In genomic region chr7:157404845-157405481, GRCh38 we compare ENCODE assay signal across 9 cellular contexts.
DNase-seq lines count a peak whose midpoint lies in the region; ATAC-seq and TF ChIP-seq lines count a peak whose summit lies in the region.
"Had no signal": no experiment of that assay in that cellular context is flagged by ENCODE, and none has a peak within 500 bp of the region (broad histone marks: within the 10 kb centered on the region; RNA-seq: fewer than 3 reads in every experiment).

No MANE protein-coding gene starts in this region.

- peaks cover 6% of the 10 kb centered on the region; the same call in 1 of the 2 replicates for H3K4me1 ChIP-seq in GM23338 (ENCODE audit: insufficient read depth)
- no peaks in the 10 kb centered on the region for H3K4me1 ChIP-seq in Karpas-422 (ENCODE audit: low read length)

- peaks cover 34% of the 10 kb centered on the region for H3K27me3 Mint-ChIP-seq in GM23338 (ENCODE audit: insufficient read depth, low read depth, poor library complexity)
- no peaks in the 10 kb centered on the region for H3K27me3 Mint-ChIP-seq in T-helper 1 cell treated with Interleukin-12 subunit alpha and Interleukin-12 subunit beta and Interleukin-4 antibody, amounts not matched to agents 30 μg/mL and 1 μg/mL, for 36 hours (ENCODE audit: low read depth)

- peaks cover 58% of the 10 kb centered on the region for H3F3A ChIP-seq in GM23338 (replicated peaks; ENCODE audit: low read depth)

- no peak overlapping the region for H3K4me2 ChIP-seq in GM23338
- H3K4me2 ChIP-seq in Karpas-422 (ENCODE audit: low read depth, low read length, poor library complexity, severe bottlenecking) = no peak overlapping the region

- H3K27me3 ChIP-seq in GM23338 (ENCODE audit: insufficient read depth) (no peaks in the 10 kb centered on the region), Karpas-422 (ENCODE audit: low read length) (no peaks in the 10 kb centered on the region)

- H3K27ac Mint-ChIP-seq in GM23338 = 0 out of 2 replicates have a peak overlapping the region, but pooled peaks have one; percentile 23
- H3K27ac Mint-ChIP-seq in T-helper 1 cell treated with Interleukin-12 subunit alpha and Interleukin-12 subunit beta and Interleukin-4 antibody, amounts not matched to agents 30 μg/mL and 1 μg/mL, for 36 hours = peak overlapping the region; percentile 59

- no peaks in the 10 kb centered on the region for H3K9me3 Mint-ChIP-seq in GM23338
- no peaks in the 10 kb centered on the region for H3K9me3 Mint-ChIP-seq in T-helper 1 cell treated with Interleukin-12 subunit alpha and Interleukin-12 subunit beta and Interleukin-4 antibody, amounts not matched to agents 30 μg/mL and 1 μg/mL, for 36 hours

- peaks cover 20% of the 10 kb centered on the region for H3K4me1 Mint-ChIP-seq in GM23338
- H3K4me1 Mint-ChIP-seq in T-helper 1 cell treated with Interleukin-12 subunit alpha and Interleukin-12 subunit beta and Interleukin-4 antibody, amounts not matched to agents 30 μg/mL and 1 μg/mL, for 36 hours (ENCODE audit: low read depth) = peaks cover 12% of the 10 kb centered on the region

- peaks cover 61% of the 10 kb centered on the region for H3K36me3 Mint-ChIP-seq in GM23338 (ENCODE audit: low read depth)
- H3K36me3 Mint-ChIP-seq in T-helper 1 cell treated with Interleukin-12 subunit alpha and Interleukin-12 subunit beta and Interleukin-4 antibody, amounts not matched to agents 30 μg/mL and 1 μg/mL, for 36 hours (ENCODE audit: low read depth) = peaks cover 8% of the 10 kb centered on the region

- peaks cover 88% of the 10 kb centered on the region for H3K79me2 ChIP-seq in GM23338 (replicated peaks; ENCODE audit: insufficient read depth)
- peaks cover 6% of the 10 kb centered on the region; the same call in 1 of the 2 replicates for H3K79me2 ChIP-seq in Karpas-422 (ENCODE audit: low read length)

- ATAC-seq in GM23338 (no peak), HG02852 (IDR thresholded peaks at IDR 0.05; ENCODE audit: unreplicated experiment) (no peak), GM18505 (IDR thresholded peaks at IDR 0.05; ENCODE audit: unreplicated experiment) (no peak)

- H3K9me2 ChIP-seq in GM23338 (ENCODE audit: insufficient read depth) (no peaks in the 10 kb centered on the region), Karpas-422 (replicated peaks; ENCODE audit: insufficient read depth, low read length) (no peaks in the 10 kb centered on the region)

- no peak for TF ChIP-seq CTCF in GM23338 (conservative IDR thresholded peaks at IDR 0.05; ENCODE audit: low read depth in 2 of 2)

- no peak overlapping the region for H3K4me3 ChIP-seq in GM23338
- no peak overlapping the region for H3K4me3 ChIP-seq in Karpas-422 (ENCODE audit: low read length)
- H3K4me3 ChIP-seq: skin epidermis had no signal

- H3K36me3 ChIP-seq in GM23338 (ENCODE audit: insufficient read depth) (peaks cover 4% of the 10 kb centered on the region; the same call in 1 of the 2 replicates), Karpas-422 (ENCODE audit: insufficient read depth, low read length) (no peaks in the 10 kb centered on the region)

- no peaks in the 10 kb centered on the region for H3K9me3 ChIP-seq in Karpas-422 (ENCODE audit: low read length)

- H4K20me1 ChIP-seq in GM23338 (replicated peaks; ENCODE audit: insufficient read depth) (peaks cover 48% of the 10 kb centered on the region), Karpas-422 (ENCODE audit: insufficient read depth, low read depth, low read length) (no peaks in the 10 kb centered on the region)

- H3K27ac ChIP-seq in GM23338 (ENCODE audit: low read depth) (peak overlapping the region; percentile 66; the same call in 1 of the 2 replicates), Karpas-422 (ENCODE audit: low read length) (no peak overlapping the region)

- no peak overlapping the region for H2AFZ ChIP-seq in GM23338
- no peak overlapping the region for H2AFZ ChIP-seq in Karpas-422 (ENCODE audit: low read length)

- H3K9ac ChIP-seq in Karpas-422 (ENCODE audit: low read length) = no peak overlapping the region

- H3K4me3 Mint-ChIP-seq in GM23338 = no peak overlapping the region
- H3K4me3 Mint-ChIP-seq in T-helper 1 cell treated with Interleukin-12 subunit alpha and Interleukin-12 subunit beta and Interleukin-4 antibody, amounts not matched to agents 30 μg/mL and 1 μg/mL, for 36 hours = no peak overlapping the region

- no peak for TF ChIP-seq POLR2A in GM18505 (IDR thresholded peaks at IDR 0.05; ENCODE audit: borderline replicate concordance, extremely low read depth, insufficient read depth, insufficient read length)

- DNase-seq in GM23338 (ENCODE audit: low spot score) (no peak), fibroblast of gingiva (ENCODE audit: low read depth) (peak; percentile 56), renal cortical epithelial cell (ENCODE audit: low read depth) (peak; percentile 61), Karpas-422 (no peak), NCI-H524 (lab: John Stamatoyannopoulos, UW) (no peak)

TF ChIP-seq in GM23338, 12 proteins besides CTCF, POLR2A, EP300 and RAD21 (continues in another document):
- TF ChIP-seq REST (IDR thresholded peaks at IDR 0.05; ENCODE audit: unreplicated experiment) (no peak), EZH2phosphoT487 (IDR thresholded peaks at IDR 0.05; ENCODE audit: unreplicated experiment) (no peak), ZNF114 (CRISPR knock-in tag; IDR thresholded peaks at IDR 0.05) (no peak), JUNB (IDR thresholded peaks at IDR 0.05; ENCODE audit: unreplicated experiment) (no peak), NANOG (IDR thresholded peaks at IDR 0.05; ENCODE audit: borderline replicate concordance) (no peak)

Comparison
In these comparisons a context has a peak if more than half of its experiments do, and no peak if none do; other contexts are left out.
1. DNase-seq: peak in fibroblast of gingiva (single experiment) and renal cortical epithelial cell (single experiment); none in GM23338 (single experiment), Karpas-422 (single experiment) and NCI-H524 (0 of 2).